1 cellular context compared by ENCODE assay signal in the genomic region with DNA sequence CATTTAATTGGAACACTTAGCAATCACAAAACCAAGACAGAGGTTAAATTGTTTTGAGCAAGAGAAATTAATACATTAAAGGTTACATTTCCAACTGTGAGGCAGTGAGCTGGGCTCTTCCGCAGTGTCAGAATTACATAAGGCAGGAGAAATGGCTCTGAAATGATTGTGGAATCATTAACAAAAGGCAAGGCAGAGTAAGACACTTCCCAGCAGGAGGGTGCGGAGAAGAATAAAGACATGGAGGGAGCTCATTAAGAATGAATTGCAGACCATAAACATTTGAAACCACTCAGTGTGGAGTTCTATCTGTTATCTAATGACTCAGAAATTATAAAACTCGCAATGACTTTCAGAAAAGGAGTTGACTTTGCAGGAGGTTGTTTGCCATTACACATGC.
TF ChIP-seq lines count a peak whose summit lies in the region.

No MANE protein-coding gene starts in this region.

TF ChIP-seq in GM23338, 12 proteins besides CTCF, POLR2A, EP300 and RAD21 (continued from another document):
- TF ChIP-seq ZNF462 (CRISPR knock-in tag; IDR thresholded peaks at IDR 0.05) (0 out of 2 replicates have a peak, but pooled peaks have one; percentile 14), STAT1 (IDR thresholded peaks at IDR 0.05; ENCODE audit: unreplicated experiment) (no peak)
